ENCODE assay signal across 9 cellular contexts in genomic region chr4:78613522-78614311, GRCh38.
A peak's percentile ranks its signal among the peaks of the same experiment; 100 is the strongest.
DNase-seq lines count a peak whose midpoint lies in the region; ATAC-seq and TF ChIP-seq lines count a peak whose summit lies in the region.
"Had no signal": no experiment of that assay in that cellular context is flagged by ENCODE, and none has a peak within 500 bp of the region (broad histone marks: within the 10 kb centered on the region; RNA-seq: fewer than 3 reads in every experiment).

No MANE protein-coding gene starts in this region.

- H3K79me2 ChIP-seq in hepatocyte (no peaks in the 10 kb centered on the region), smooth muscle cell (ENCODE audit: low read depth) (no peaks in the 10 kb centered on the region)

- H3K4me3 ChIP-seq in hepatocyte (no peak overlapping the region), H7 (ENCODE audit: insufficient read depth, low read depth, low read length) (no peak overlapping the region), smooth muscle cell (no peak overlapping the region)

- H3K9ac ChIP-seq in smooth muscle cell (ENCODE audit: low read depth) = no peak overlapping the region

- H3K9me3 ChIP-seq in hepatocyte (ENCODE audit: low read depth) = no peaks in the 10 kb centered on the region
- no peaks in the 10 kb centered on the region for H3K9me3 ChIP-seq in smooth muscle cell (replicated peaks; ENCODE audit: low read depth)

- peaks cover 3% of the 10 kb centered on the region for H3F3A ChIP-seq in smooth muscle cell (ENCODE audit: low read depth)

- TF ChIP-seq CTCF in hepatocyte (IDR thresholded peaks at IDR 0.05; ENCODE audit: poor library complexity) = no peak
- no peak for TF ChIP-seq CTCF in smooth muscle cell (IDR thresholded peaks at IDR 0.05; ENCODE audit: borderline replicate concordance, insufficient read depth, poor library complexity, severe bottlenecking)

- no peak overlapping the region for H3K4me2 ChIP-seq in hepatocyte
- no peak overlapping the region for H3K4me2 ChIP-seq in smooth muscle cell

- H3K36me3 ChIP-seq in hepatocyte (replicated peaks; ENCODE audit: insufficient read depth, low read depth) = no peaks in the 10 kb centered on the region
- H3K36me3 ChIP-seq in H7 (replicated peaks; ENCODE audit: control insufficient read depth, insufficient read depth, low read length) = no peaks in the 10 kb centered on the region
- no peaks in the 10 kb centered on the region for H3K36me3 ChIP-seq in smooth muscle cell (ENCODE audit: low read depth)

- WGBS in hepatocyte (ENCODE audit: low lambda C conversion rate, missing lambda C conversion rate) = 62% methylated on average over 7 of the region's 7 CpGs
- 76% methylated on average over 7 of the region's 7 CpGs for WGBS in smooth muscle cell (ENCODE audit: low lambda C conversion rate)

- peak; percentile 8 for DNase-seq in DMS53 (lab: John Stamatoyannopoulos, UW)
- no peak for DNase-seq in DMS53 treated with DMSO at 0.1 percent for 48 hours (lab: John Stamatoyannopoulos, UW; ENCODE audit: unreplicated experiment)
- no peak for DNase-seq in hepatocyte (ENCODE audit: low spot score)
- no peak for DNase-seq in H7
- no peak for DNase-seq in smooth muscle cell (lab: John Stamatoyannopoulos, UW; ENCODE audit: unreplicated experiment)
- DNase-seq in NCI-H69 (lab: John Stamatoyannopoulos, UW) = no peak
- DNase-seq: 8988T had no signal

- H3K9me2 ChIP-seq in hepatocyte (replicated peaks; ENCODE audit: insufficient read depth) = no peaks in the 10 kb centered on the region

- no peaks in the 10 kb centered on the region for H4K20me1 ChIP-seq in hepatocyte (ENCODE audit: insufficient read depth, poor library complexity, severe bottlenecking)
- H4K20me1 ChIP-seq in smooth muscle cell (ENCODE audit: low read depth) = no peaks in the 10 kb centered on the region

- H3K27ac ChIP-seq in hepatocyte (peak overlapping the region; percentile 10), smooth muscle cell (ENCODE audit: low read depth) (no peak overlapping the region)

- H2AFZ ChIP-seq in hepatocyte = no peak overlapping the region
- no peak overlapping the region for H2AFZ ChIP-seq in smooth muscle cell (ENCODE audit: low read depth)

- H3K4me1 ChIP-seq in hepatocyte (ENCODE audit: insufficient read depth) (peaks cover 11% of the 10 kb centered on the region), smooth muscle cell (ENCODE audit: low read depth) (no peaks in the 10 kb centered on the region)

- H3K27me3 ChIP-seq in hepatocyte (no peaks in the 10 kb centered on the region), H7 (ENCODE audit: control insufficient read depth, insufficient read depth, low read length) (no peaks in the 10 kb centered on the region), smooth muscle cell (ENCODE audit: low read depth) (no peaks in the 10 kb centered on the region)

- peak; percentile 89 for ATAC-seq in GM21717 (IDR thresholded peaks at IDR 0.05; ENCODE audit: unreplicated experiment)
- ATAC-seq in HG03571 (IDR thresholded peaks at IDR 0.05; ENCODE audit: unreplicated experiment) = peak; percentile 65
